In the genomic region with DNA sequence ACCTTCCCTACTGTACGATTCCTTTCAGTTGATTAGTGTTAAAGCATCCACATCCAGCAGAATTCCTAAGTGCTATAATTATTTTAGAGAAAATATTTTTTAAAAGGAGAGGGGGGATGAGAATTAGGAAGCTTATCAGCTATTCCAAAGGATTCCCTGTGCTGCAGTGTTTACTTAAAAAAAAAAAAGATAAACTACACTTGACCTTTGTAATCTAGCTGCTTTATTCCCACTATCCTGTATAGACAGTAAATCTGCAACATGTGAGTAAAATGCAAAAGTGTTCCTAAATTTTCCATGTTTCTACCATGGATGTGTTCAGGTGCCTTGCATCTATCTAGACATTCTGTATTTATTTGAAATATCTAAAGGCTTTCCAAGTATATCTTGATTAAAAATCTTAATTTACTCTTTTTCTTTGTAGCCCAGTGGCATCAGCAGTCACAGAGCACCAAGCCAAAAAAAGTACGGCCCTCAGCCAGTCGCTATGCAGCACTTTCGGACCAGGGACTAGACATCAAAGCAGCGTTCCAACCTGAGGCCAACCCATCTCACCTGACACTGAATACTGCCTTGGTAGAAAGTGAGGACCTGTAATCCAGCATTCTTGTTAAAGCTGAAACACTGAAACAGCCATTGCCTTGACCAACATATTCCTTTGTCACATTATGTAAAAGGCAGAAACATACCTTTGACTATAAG, we compare ENCODE assay signal across 1 cellular context.
TF ChIP-seq lines count a peak whose summit lies in the region.

No MANE protein-coding gene starts in this region.

TF ChIP-seq in HepG2, 621 proteins besides CTCF, POLR2A, EP300 and RAD21 (continued from another document and continues in another):
- TF ChIP-seq PRDM4 (CRISPR knock-in tag; IDR thresholded peaks at IDR 0.05; ENCODE audit: borderline replicate concordance) (no peak), ZHX2 (IDR thresholded peaks at IDR 0.05; ENCODE audit: low read depth) (no peak), ZHX2 (CRISPR knock-in tag; IDR thresholded peaks at IDR 0.05; ENCODE audit: borderline replicate concordance) (no peak), SOX13 (IDR thresholded peaks at IDR 0.05) (no peak), SOX13 (CRISPR knock-in tag; conservative IDR thresholded peaks at IDR 0.05 in 1 of 2, IDR thresholded peaks at IDR 0.05 in 1 of 2) (0 out of 4 replicates have a peak, but pooled peaks of 1 of the 2 experiments have one; percentile 7), ZNF749 (CRISPR knock-in tag; IDR thresholded peaks at IDR 0.05; ENCODE audit: borderline replicate concordance) (no peak), RFXAP (CRISPR knock-in tag; IDR thresholded peaks at IDR 0.05; ENCODE audit: borderline replicate concordance) (no peak), ZC3H13 (CRISPR knock-in tag; IDR thresholded peaks at IDR 0.05) (no peak), NFE2 (CRISPR knock-in tag; IDR thresholded peaks at IDR 0.05) (no peak), SPEN (CRISPR knock-in tag; IDR thresholded peaks at IDR 0.05; ENCODE audit: low read depth) (no peak), ZNF772 (CRISPR knock-in tag; IDR thresholded peaks at IDR 0.05) (no peak), NR2F6 (IDR thresholded peaks at IDR 0.05) (peak; percentile 32; the same call in 1 of the 2 replicates), NR2F6 (CRISPR knock-in tag; IDR thresholded peaks at IDR 0.05) (0 out of 2 replicates have a peak, but pooled peaks have one; percentile 25), ZFP37 (CRISPR knock-in tag; IDR thresholded peaks at IDR 0.05; ENCODE audit: borderline replicate concordance) (no peak), RARG (CRISPR knock-in tag; IDR thresholded peaks at IDR 0.05; ENCODE audit: low read depth) (no peak), PLRG1 (conservative IDR thresholded peaks at IDR 0.05) (no peak), CENPX (CRISPR knock-in tag; IDR thresholded peaks at IDR 0.05) (no peak), PBX3 (CRISPR knock-in tag; IDR thresholded peaks at IDR 0.05; ENCODE audit: borderline replicate concordance) (no peak), RCOR2 (CRISPR knock-in tag; IDR thresholded peaks at IDR 0.05) (no peak), ZNF639 (CRISPR knock-in tag; conservative IDR thresholded peaks at IDR 0.05) (no peak), HDAC6 (IDR thresholded peaks at IDR 0.05; ENCODE audit: low read depth, low read length) (no peak), CSRNP1 (CRISPR knock-in tag; IDR thresholded peaks at IDR 0.05) (no peak), ZNF547 (CRISPR knock-in tag; IDR thresholded peaks at IDR 0.05) (no peak), ZNF879 (CRISPR knock-in tag; IDR thresholded peaks at IDR 0.05) (no peak)
- TF ChIP-seq, protein P1, sequence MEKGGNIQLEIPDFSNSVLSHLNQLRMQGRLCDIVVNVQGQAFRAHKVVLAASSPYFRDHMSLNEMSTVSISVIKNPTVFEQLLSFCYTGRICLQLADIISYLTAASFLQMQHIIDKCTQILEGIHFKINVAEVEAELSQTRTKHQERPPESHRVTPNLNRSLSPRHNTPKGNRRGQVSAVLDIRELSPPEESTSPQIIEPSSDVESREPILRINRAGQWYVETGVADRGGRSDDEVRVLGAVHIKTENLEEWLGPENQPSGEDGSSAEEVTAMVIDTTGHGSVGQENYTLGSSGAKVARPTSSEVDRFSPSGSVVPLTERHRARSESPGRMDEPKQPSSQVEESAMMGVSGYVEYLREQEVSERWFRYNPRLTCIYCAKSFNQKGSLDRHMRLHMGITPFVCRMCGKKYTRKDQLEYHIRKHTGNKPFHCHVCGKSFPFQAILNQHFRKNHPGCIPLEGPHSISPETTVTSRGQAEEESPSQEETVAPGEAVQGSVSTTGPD (CRISPR knock-in tag; IDR thresholded peaks at IDR 0.05), result no peak
- TF ChIP-seq, protein P2, sequence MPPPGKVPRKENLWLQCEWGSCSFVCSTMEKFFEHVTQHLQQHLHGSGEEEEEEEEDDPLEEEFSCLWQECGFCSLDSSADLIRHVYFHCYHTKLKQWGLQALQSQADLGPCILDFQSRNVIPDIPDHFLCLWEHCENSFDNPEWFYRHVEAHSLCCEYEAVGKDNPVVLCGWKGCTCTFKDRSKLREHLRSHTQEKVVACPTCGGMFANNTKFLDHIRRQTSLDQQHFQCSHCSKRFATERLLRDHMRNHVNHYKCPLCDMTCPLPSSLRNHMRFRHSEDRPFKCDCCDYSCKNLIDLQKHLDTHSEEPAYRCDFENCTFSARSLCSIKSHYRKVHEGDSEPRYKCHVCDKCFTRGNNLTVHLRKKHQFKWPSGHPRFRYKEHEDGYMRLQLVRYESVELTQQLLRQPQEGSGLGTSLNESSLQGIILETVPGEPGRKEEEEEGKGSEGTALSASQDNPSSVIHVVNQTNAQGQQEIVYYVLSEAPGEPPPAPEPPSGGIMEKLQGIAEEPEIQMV (CRISPR knock-in tag; IDR thresholded peaks at IDR 0.05; ENCODE audit: low read depth), result no peak
- TF ChIP-seq, protein P3, sequence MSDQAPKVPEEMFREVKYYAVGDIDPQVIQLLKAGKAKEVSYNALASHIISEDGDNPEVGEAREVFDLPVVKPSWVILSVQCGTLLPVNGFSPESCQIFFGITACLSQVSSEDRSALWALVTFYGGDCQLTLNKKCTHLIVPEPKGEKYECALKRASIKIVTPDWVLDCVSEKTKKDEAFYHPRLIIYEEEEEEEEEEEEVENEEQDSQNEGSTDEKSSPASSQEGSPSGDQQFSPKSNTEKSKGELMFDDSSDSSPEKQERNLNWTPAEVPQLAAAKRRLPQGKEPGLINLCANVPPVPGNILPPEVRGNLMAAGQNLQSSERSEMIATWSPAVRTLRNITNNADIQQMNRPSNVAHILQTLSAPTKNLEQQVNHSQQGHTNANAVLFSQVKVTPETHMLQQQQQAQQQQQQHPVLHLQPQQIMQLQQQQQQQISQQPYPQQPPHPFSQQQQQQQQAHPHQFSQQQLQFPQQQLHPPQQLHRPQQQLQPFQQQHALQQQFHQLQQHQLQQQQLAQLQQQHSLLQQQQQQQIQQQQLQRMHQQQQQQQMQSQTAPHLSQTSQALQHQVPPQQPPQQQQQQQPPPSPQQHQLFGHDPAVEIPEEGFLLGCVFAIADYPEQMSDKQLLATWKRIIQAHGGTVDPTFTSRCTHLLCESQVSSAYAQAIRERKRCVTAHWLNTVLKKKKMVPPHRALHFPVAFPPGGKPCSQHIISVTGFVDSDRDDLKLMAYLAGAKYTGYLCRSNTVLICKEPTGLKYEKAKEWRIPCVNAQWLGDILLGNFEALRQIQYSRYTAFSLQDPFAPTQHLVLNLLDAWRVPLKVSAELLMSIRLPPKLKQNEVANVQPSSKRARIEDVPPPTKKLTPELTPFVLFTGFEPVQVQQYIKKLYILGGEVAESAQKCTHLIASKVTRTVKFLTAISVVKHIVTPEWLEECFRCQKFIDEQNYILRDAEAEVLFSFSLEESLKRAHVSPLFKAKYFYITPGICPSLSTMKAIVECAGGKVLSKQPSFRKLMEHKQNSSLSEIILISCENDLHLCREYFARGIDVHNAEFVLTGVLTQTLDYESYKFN (CRISPR knock-in tag; conservative IDR thresholded peaks at IDR 0.05), result peak; percentile 27; the same call in 1 of the 2 replicates
- TF ChIP-seq, protein P4, sequence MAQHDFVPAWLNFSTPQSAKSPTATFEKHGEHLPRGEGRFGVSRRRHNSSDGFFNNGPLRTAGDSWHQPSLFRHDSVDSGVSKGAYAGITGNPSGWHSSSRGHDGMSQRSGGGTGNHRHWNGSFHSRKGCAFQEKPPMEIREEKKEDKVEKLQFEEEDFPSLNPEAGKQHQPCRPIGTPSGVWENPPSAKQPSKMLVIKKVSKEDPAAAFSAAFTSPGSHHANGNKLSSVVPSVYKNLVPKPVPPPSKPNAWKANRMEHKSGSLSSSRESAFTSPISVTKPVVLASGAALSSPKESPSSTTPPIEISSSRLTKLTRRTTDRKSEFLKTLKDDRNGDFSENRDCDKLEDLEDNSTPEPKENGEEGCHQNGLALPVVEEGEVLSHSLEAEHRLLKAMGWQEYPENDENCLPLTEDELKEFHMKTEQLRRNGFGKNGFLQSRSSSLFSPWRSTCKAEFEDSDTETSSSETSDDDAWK (CRISPR knock-in tag; IDR thresholded peaks at IDR 0.05), result no peak
